Comparison of ENCODE assay signal across 29 cellular contexts in genomic region chr7:55231736-55232280, GRCh38.
"Had no signal": no experiment of that assay in that cellular context is flagged by ENCODE, and none has a peak within 500 bp of the region (broad histone marks: within the 10 kb centered on the region; RNA-seq: fewer than 3 reads in every experiment).

No MANE protein-coding gene starts in this region.

- H3K27ac Mint-ChIP-seq: naive B cell; natural killer cell; nephron progenitor cell; stimulated activated effector memory CD8-positive, alpha-beta T cell treated with anti-CD3 and anti-CD28 coated beads, Interleukin-12 subunit alpha, Interleukin-12 subunit beta, amount 100 ng/mL, for 72 hours; stimulated activated naive CD8-positive, alpha-beta T cell treated with anti-CD3 and anti-CD28 coated beads, Interleukin-15, Interleukin-2, amounts not matched to agents 100 ng/mL and 50 ng/mL, for 24 hours had no signal

- DNase-seq: hippocampal formation; kidney; left colon; left lung; lower lobe of right lung; mammary epithelial cell; mesenchymal stem cell; naive B cell; natural killer cell; nephron progenitor cell; nucleus accumbens; pancreas; posterior cingulate gyrus; retina; right cardiac atrium; small intestine; spleen; stimulated activated CD4-positive, alpha-beta T cell treated with anti-CD3 and anti-CD28 coated beads, Interleukin-4, amount 100 ng/mL, for 24 hours; stimulated activated naive CD4-positive, alpha-beta T cell; tibial artery; trophoblast cell; upper lobe of right lung; uterus had no signal

- H3K4me1 Mint-ChIP-seq: naive B cell; natural killer cell; stimulated activated effector memory CD8-positive, alpha-beta T cell treated with anti-CD3 and anti-CD28 coated beads, Interleukin-12 subunit alpha, Interleukin-12 subunit beta, amount 100 ng/mL, for 72 hours had no signal

- H3K36me3 ChIP-seq: left lung, lower lobe of right lung, pancreas, prostate gland, spleen, suprapubic skin, thoracic aorta, tibial artery, upper lobe of right lung, uterus had no signal

- H3K27me3 ChIP-seq: left lung, pancreas, upper lobe of right lung, uterus had no signal

- H3K4me3 Mint-ChIP-seq: naive B cell; natural killer cell; nephron progenitor cell; stimulated activated effector memory CD8-positive, alpha-beta T cell treated with anti-CD3 and anti-CD28 coated beads, Interleukin-12 subunit alpha, Interleukin-12 subunit beta, amount 100 ng/mL, for 72 hours; stimulated activated naive CD8-positive, alpha-beta T cell treated with anti-CD3 and anti-CD28 coated beads, Interleukin-15, Interleukin-2, amounts not matched to agents 100 ng/mL and 50 ng/mL, for 24 hours had no signal

- H3K27ac ChIP-seq: left lung, lower lobe of right lung, pancreas, prostate gland, spleen, suprapubic skin, thoracic aorta, tibial artery, upper lobe of right lung, uterus had no signal

- ATAC-seq: left colon; left lung; lower lobe of right lung; natural killer cell; pancreas; right cardiac atrium; sciatic nerve; stimulated activated effector memory CD8-positive, alpha-beta T cell treated with anti-CD3 and anti-CD28 coated beads, Interleukin-12 subunit alpha, Interleukin-12 subunit beta, amount 100 ng/mL, for 72 hours; upper lobe of right lung had no signal

- H3K4me3 ChIP-seq: left lung, lower lobe of right lung, pancreas, prostate gland, spleen, suprapubic skin, thoracic aorta, tibial artery, upper lobe of right lung, uterus had no signal

- H3K36me3 Mint-ChIP-seq: natural killer cell; stimulated activated effector memory CD8-positive, alpha-beta T cell treated with anti-CD3 and anti-CD28 coated beads, Interleukin-12 subunit alpha, Interleukin-12 subunit beta, amount 100 ng/mL, for 72 hours had no signal

- H3K4me1 ChIP-seq: left lung, lower lobe of right lung, pancreas, prostate gland, spleen, suprapubic skin, tibial artery, upper lobe of right lung, uterus had no signal

- H3K9me3 ChIP-seq: lower lobe of right lung, pancreas, prostate gland, thoracic aorta, upper lobe of right lung, uterus had no signal
